In the genomic region with DNA sequence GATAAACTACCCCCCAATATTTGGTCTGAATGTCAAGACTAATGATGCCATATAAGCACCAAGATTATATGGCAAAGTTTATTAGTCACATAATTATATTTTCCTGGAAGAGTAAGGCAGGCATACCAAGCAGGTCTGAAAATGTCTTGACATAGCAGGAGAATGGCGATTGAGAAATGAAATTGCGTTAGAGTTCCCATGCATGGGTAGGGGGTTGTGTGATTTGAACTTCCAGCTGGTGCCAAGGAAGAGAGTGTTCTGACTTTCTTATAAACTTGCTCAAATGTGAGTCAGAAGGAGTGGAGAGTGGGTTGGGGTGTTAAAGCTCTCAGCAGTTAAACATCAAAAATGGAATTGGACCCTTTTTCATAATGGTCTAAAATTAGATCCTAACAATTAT, we compare ENCODE assay signal across 23 cellular contexts.
"Had no signal": no experiment of that assay in that cellular context is flagged by ENCODE, and none has a peak within 500 bp of the region (broad histone marks: within the 10 kb centered on the region; RNA-seq: fewer than 3 reads in every experiment).

No MANE protein-coding gene starts in this region.

- DNase-seq: colonic mucosa; cortex of kidney; dermis blood vessel endothelial cell; dorsolateral prefrontal cortex; effector CD4-positive, alpha-beta T cell; effector memory CD4-positive, alpha-beta T cell; erythroblast; esophagus squamous epithelium; foreskin keratinocyte; heart left ventricle; hypothalamus; immature natural killer cell; islet precursor cell; left cardiac atrium; left lung; left ventricle myocardium superior; lower lobe of right lung; mesenchymal stem cell; mucosa of descending colon; naive B cell had no signal

- H3K4me3 ChIP-seq: colonic mucosa, dorsolateral prefrontal cortex, esophagus squamous epithelium, gastroesophageal sphincter, heart left ventricle, hepatocyte, left lung, lower lobe of right lung, mucosa of descending colon had no signal

- ATAC-seq: esophagus mucosa, foreskin keratinocyte, gastroesophageal sphincter, heart left ventricle, left cardiac atrium, left lung, left ventricle myocardium superior, lower lobe of right lung, mucosa of descending colon had no signal

- H3K9me3 ChIP-seq: colonic mucosa, esophagus squamous epithelium, gastroesophageal sphincter, left lung, lower lobe of right lung, mucosa of descending colon had no signal

- H3K27me3 ChIP-seq: colonic mucosa, dorsolateral prefrontal cortex, esophagus squamous epithelium, foreskin keratinocyte, gastroesophageal sphincter, heart left ventricle, hepatocyte, left lung had no signal

- H2AFZ ChIP-seq: hepatocyte had no signal

- H3K27ac ChIP-seq: colonic mucosa, dorsolateral prefrontal cortex, esophagus squamous epithelium, foreskin keratinocyte, gastroesophageal sphincter, heart left ventricle, hepatocyte, left lung, lower lobe of right lung had no signal

- H3K4me2 ChIP-seq: hepatocyte had no signal

- H3K79me2 ChIP-seq: hepatocyte had no signal

- H3K36me3 ChIP-seq: colonic mucosa, esophagus squamous epithelium, gastroesophageal sphincter, heart left ventricle, left lung, lower lobe of right lung had no signal

- H3K4me1 ChIP-seq: colonic mucosa, esophagus squamous epithelium, gastroesophageal sphincter, heart left ventricle, left lung, lower lobe of right lung had no signal
